Comparison of ENCODE assay signal across 8 cellular contexts in the genomic region with DNA sequence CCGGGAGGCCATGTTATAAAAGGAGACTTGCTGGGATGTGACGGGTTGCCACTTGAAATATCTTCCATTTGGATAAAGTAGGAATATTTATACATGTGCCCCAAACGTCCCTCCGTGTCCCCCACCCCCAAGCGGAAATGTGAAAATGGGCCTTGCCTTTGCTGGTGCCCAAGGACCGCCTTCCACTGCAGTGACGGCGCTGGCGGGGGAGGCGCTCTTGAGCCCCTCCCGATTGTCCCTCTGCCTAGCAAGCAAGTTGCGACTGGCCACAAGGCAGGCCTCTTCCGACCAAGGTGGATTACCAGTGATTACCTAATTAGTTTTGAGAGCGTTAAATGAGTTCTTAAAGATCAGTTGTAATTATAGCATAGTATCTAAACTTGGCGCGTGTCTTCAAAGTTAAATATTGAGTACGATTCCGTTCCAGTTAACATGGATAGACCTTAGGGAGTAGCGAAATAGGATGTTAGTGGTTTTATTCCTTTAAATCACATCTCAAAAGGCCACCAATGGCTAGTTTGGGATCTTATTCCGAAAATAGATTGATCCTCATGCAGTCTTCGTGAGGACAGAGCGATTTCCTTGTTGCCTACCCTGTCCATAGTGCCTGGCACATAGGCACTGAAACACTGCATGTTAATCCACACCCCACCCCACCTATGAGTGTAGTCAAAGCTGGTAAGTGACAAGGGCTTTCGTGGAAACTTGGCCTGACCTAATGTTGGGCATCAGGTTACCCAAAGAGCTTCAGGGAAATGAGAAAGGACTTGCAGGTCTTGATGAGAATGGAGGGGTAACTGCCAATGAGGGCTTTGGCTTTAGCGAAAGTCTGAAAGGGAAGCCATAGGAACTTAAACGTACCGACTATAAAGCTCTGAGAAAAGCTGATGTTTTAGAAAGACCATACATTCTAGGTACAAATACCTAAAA. TPM values are rescaled to one million over a fixed set of nuclear protein-coding genes. Genes with fewer than 3 reads are reported as not detected.
DNase-seq lines count a peak whose midpoint lies in the region; TF ChIP-seq lines count a peak whose summit lies in the region.

No MANE protein-coding gene starts in this region.

- peaks cover 5% of the 10 kb centered on the region; the same call in 1 of the 2 replicates for H3K9me3 Mint-ChIP-seq in HFFc6
- no peaks in the 10 kb centered on the region for H3K9me3 Mint-ChIP-seq in activated naive CD8-positive, alpha-beta T cell (ENCODE audit: low read depth)

- H3K27ac Mint-ChIP-seq in HFFc6, result peak overlapping the region; percentile 98
- H3K27ac Mint-ChIP-seq in activated naive CD8-positive, alpha-beta T cell, result peak overlapping the region; percentile 99

- H3K4me3 Mint-ChIP-seq in HFFc6, result peak overlapping the region; percentile 98
- peak overlapping the region; percentile 100 for H3K4me3 Mint-ChIP-seq in activated naive CD8-positive, alpha-beta T cell

- peak; percentile 90 for DNase-seq in GM03348 (ENCODE audit: low spot score)
- peak; percentile 82 for DNase-seq in HFFc6
- peak; percentile 82 for DNase-seq in NCI-H1092 treated with DMSO at 0.1 percent for 48 hours (lab: John Stamatoyannopoulos, UW)
- peak; percentile 71 for DNase-seq in SKM-1 (lab: John Stamatoyannopoulos, UW; ENCODE audit: unreplicated experiment)
- DNase-seq in glomerular endothelial cell (ENCODE audit: extremely low read depth, low read depth, low spot score), result peak; percentile 33
- DNase-seq in nucleus accumbens (lab: John Stamatoyannopoulos, UW), result peak in 55 of 56 donors; percentile 32 to 91 (median 76)
- DNase-seq in superior temporal gyrus (ENCODE audit: extremely low spot score), result peak; percentile 91

- H3K4me1 Mint-ChIP-seq in HFFc6 (ENCODE audit: low read depth), result peaks cover 54% of the 10 kb centered on the region
- H3K4me1 Mint-ChIP-seq in activated naive CD8-positive, alpha-beta T cell (ENCODE audit: low read depth), result peaks cover 38% of the 10 kb centered on the region

- peak; percentile 79 for TF ChIP-seq CTCF in HFFc6 (IDR thresholded peaks at IDR 0.05)

- H3K36me3 Mint-ChIP-seq in HFFc6 (ENCODE audit: low read depth), result peaks cover 50% of the 10 kb centered on the region
- H3K36me3 Mint-ChIP-seq in activated naive CD8-positive, alpha-beta T cell, result peaks cover 21% of the 10 kb centered on the region

- H3K27me3 Mint-ChIP-seq in HFFc6 (ENCODE audit: insufficient read depth), result peaks cover 17% of the 10 kb centered on the region
- no peaks in the 10 kb centered on the region for H3K27me3 Mint-ChIP-seq in activated naive CD8-positive, alpha-beta T cell

RNA-seq across cellular contexts. Expression of gene PPIA, which starts 1.1 kb away (rescaled TPM):
- 1,000 to 10,000 TPM; 2,348 to 2,538 (median 2,460) TPM for total RNA-seq in HFFc6 (2021; fragmentation: NEBNext Ultra II Directional; extraction: Animal tissue kit (Norgen Biotek cat#: 25700))
- 2,756 and 3,660 TPM in 2 replicates for total RNA-seq in glomerular endothelial cell

RNA-seq across cellular contexts. Expression of gene ZMIZ2, which starts 48.9 kb away (rescaled TPM):
- total RNA-seq in HFFc6 (2021; fragmentation: NEBNext Ultra II Directional; extraction: Animal tissue kit (Norgen Biotek cat#: 25700)), result 10 to 100 TPM; 33.2 to 42.4 (median 36.6) TPM
- 32.2 and 49.0 TPM in 2 replicates for total RNA-seq in glomerular endothelial cell

RNA-seq across cellular contexts. Expression of gene H2AZ2, which starts 50.3 kb away (rescaled TPM):
- total RNA-seq in HFFc6 (2021; fragmentation: NEBNext Ultra II Directional; extraction: Animal tissue kit (Norgen Biotek cat#: 25700)), result 100 to 1,000 TPM; 128 to 215 (median 185) TPM
- 111 and 134 TPM in 2 replicates for total RNA-seq in glomerular endothelial cell

Comparison
In these comparisons a context has a peak if more than half of its experiments do, and no peak if none do; other contexts are left out.
1. Peak in every context shown above with its lines: DNase-seq.
2. DNase-seq: peak in every context shown above with its lines; median percentile 91 in superior temporal gyrus; 90 in GM03348; 82 in HFFc6; 82 in NCI-H1092 treated with DMSO at 0.1 percent for 48 hours; 76 in nucleus accumbens; 71 in SKM-1; 33 in glomerular endothelial cell.